16 cellular contexts compared by ENCODE assay signal in the genomic region with DNA sequence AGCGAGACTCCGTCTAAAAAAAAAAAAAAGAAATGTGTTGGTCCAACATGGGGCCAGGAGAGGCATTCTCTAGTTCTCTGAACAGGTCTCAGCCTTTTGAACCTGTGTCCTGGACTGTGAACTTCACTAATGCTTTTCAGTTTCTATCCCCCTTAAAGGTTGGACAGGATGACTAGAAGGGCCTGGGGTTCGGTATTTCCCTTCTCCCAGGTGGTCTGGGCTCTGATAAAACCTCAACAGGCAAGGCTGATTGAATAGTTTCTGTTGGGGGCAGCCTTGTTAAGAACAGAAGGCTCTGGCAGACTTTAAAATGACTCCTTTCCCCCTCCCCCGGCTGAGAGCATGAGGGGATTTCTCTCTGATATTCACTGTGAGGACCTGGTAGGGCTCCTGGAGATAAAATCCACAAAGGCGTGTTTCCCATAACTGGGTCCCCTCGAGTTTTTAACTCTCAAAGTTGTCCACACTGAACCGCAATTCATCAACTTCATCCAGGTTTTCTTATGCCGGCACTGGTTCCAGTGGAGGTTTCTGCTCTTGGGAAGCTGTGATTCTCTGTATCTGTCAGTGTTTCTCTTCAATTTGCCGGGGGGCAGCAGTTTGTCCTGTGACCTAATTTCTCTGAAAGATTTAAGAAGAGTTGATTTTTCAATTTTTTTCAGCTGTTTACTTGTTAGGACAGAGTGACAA.
"Had no signal": no experiment of that assay in that cellular context is flagged by ENCODE, and none has a peak within 500 bp of the region (broad histone marks: within the 10 kb centered on the region; RNA-seq: fewer than 3 reads in every experiment).

No MANE protein-coding gene starts in this region.

- H3K9me3 ChIP-seq: prostate gland, right lobe of liver, suprapubic skin, upper lobe of left lung had no signal

- H3K9me3 Mint-ChIP-seq: activated T-cell treated with anti-CD3 and anti-CD28 coated beads, Interleukin-2, amount 50 U/mL, for 72 hours; T-helper 1 cell treated with Interleukin-12 subunit alpha and Interleukin-12 subunit beta and Interleukin-4 antibody, amounts not matched to agents 30 μg/mL and 1 μg/mL, for 36 hours had no signal

- H3K4me3 ChIP-seq: prostate gland, right lobe of liver, SK-N-MC, spleen, suprapubic skin, upper lobe of left lung had no signal

- DNase-seq: activated B cell treated with CpG ODN at 0.5 μM for 24 hours; activated CD4-positive, alpha-beta T cell treated with anti-CD3 and anti-CD28 coated beads, Interleukin-2, amount 10 ng/mL, durations not matched to agents 7 days and 5 days; activated gamma-delta T cell treated with Interleukin-2 at 50 U/mL for 16 hours; activated naive CD8-positive, alpha-beta T cell treated with anti-CD3 and anti-CD28 coated beads for 36 hours; activated T-cell treated with anti-CD3 and anti-CD28 coated beads, Interleukin-2, amount 50 U/mL, for 72 hours; foreskin melanocyte; naive B cell; spleen; stimulated activated CD4-positive, alpha-beta T cell treated with anti-CD3 and anti-CD28 coated beads, Interleukin-1b, Interleukin-23, amount 100 ng/mL, for 48 hours; stimulated activated naive B cell treated with anti-CD40 and anti-IgM and Interleukin-4, amounts not matched to agents 10 μg/mL and 1 μg/mL and 100 μg/mL, for 72 hours had no signal

- H3K4me1 ChIP-seq: upper lobe of left lung had no signal

- H3K4me1 Mint-ChIP-seq: activated CD4-positive, alpha-beta T cell treated with anti-CD3 and anti-CD28 coated beads, Interleukin-2, amount 10 ng/mL, durations not matched to agents 7 days and 5 days; activated naive CD8-positive, alpha-beta T cell treated with anti-CD3 and anti-CD28 coated beads for 36 hours had no signal

- H3K27ac ChIP-seq: prostate gland, right lobe of liver, SK-N-MC, spleen, suprapubic skin, upper lobe of left lung had no signal

- H3K4me3 Mint-ChIP-seq: activated B cell treated with CpG ODN at 0.5 μM for 24 hours; activated CD4-positive, alpha-beta T cell treated with anti-CD3 and anti-CD28 coated beads, Interleukin-2, amount 10 ng/mL, durations not matched to agents 7 days and 5 days; activated naive CD8-positive, alpha-beta T cell treated with anti-CD3 and anti-CD28 coated beads for 36 hours; activated T-cell treated with anti-CD3 and anti-CD28 coated beads, Interleukin-2, amount 50 U/mL, for 72 hours; naive B cell; stimulated activated naive B cell treated with anti-CD40 and anti-IgM and Interleukin-4, amounts not matched to agents 10 μg/mL and 1 μg/mL and 100 μg/mL, for 72 hours; T-helper 1 cell treated with Interleukin-12 subunit alpha and Interleukin-12 subunit beta and Interleukin-4 antibody, amounts not matched to agents 30 μg/mL and 1 μg/mL, for 36 hours had no signal

- H3K27ac Mint-ChIP-seq: activated B cell treated with CpG ODN at 0.5 μM for 24 hours; activated CD4-positive, alpha-beta T cell treated with anti-CD3 and anti-CD28 coated beads, Interleukin-2, amount 10 ng/mL, durations not matched to agents 7 days and 5 days; activated naive CD8-positive, alpha-beta T cell treated with anti-CD3 and anti-CD28 coated beads for 36 hours; activated T-cell treated with anti-CD3 and anti-CD28 coated beads, Interleukin-2, amount 50 U/mL, for 72 hours; stimulated activated naive B cell treated with anti-CD40 and anti-IgM and Interleukin-4, amounts not matched to agents 10 μg/mL and 1 μg/mL and 100 μg/mL, for 72 hours; T-helper 1 cell treated with Interleukin-12 subunit alpha and Interleukin-12 subunit beta and Interleukin-4 antibody, amounts not matched to agents 30 μg/mL and 1 μg/mL, for 36 hours had no signal

- H3K27me3 ChIP-seq: right lobe of liver, suprapubic skin, upper lobe of left lung had no signal

- ATAC-seq: activated T-cell treated with anti-CD3 and anti-CD28 coated beads, Interleukin-2, amount 50 U/mL, for 72 hours; right lobe of liver; stimulated activated naive B cell treated with anti-CD40 and anti-IgM and Interleukin-4, amounts not matched to agents 10 μg/mL and 1 μg/mL and 100 μg/mL, for 72 hours had no signal

- H3K36me3 ChIP-seq: prostate gland, right lobe of liver, spleen, suprapubic skin, upper lobe of left lung had no signal
